ENCODE assay signal across 19 cellular contexts in genomic region chr1:20448626-20449215, GRCh38. TPM values are rescaled to one million over a fixed set of nuclear protein-coding genes. Genes with fewer than 3 reads are reported as not detected.
DNase-seq lines count a peak whose midpoint lies in the region; ATAC-seq and TF ChIP-seq lines count a peak whose summit lies in the region.
"Had no signal": no experiment of that assay in that cellular context is flagged by ENCODE, and none has a peak within 500 bp of the region (broad histone marks: within the 10 kb centered on the region; RNA-seq: fewer than 3 reads in every experiment).

No MANE protein-coding gene starts in this region.

- CTCF ChIA-PET in SK-N-SH (lab: Yijun Ruan, JAX) = interaction anchor here (1.1 to 3.0 kb wide), 4 partner anchors 18 to 45 kb away, joined by 3 to 16 read pairs (median 6); no protein-coding TSS in a partner anchor

- no peaks in the 10 kb centered on the region for H3K9me2 ChIP-seq in SK-N-SH
- H3K9me2 ChIP-seq in neural cell (ENCODE audit: insufficient read depth, low read length) = no peaks in the 10 kb centered on the region

- H3K4me3 Mint-ChIP-seq in endodermal cell = no peak overlapping the region
- H3K4me3 Mint-ChIP-seq in naive thymus-derived CD8-positive, alpha-beta T cell = no peak overlapping the region
- H3K4me3 Mint-ChIP-seq: activated T-helper 17 cell treated with anti-CD3 and anti-CD28 coated beads, Interleukin-2, amount 50 U/mL, for 72 hours; CD4-positive, CD25-positive, alpha-beta regulatory T cell; central memory CD8-positive, alpha-beta T cell; stimulated activated memory B cell treated with anti-CD40 and anti-IgM and Interleukin-4, amounts not matched to agents 10 μg/mL and 1 μg/mL and 100 μg/mL, for 72 hours; T-helper 2 cell treated with Interferon-gamma antibody and Interleukin-4, amounts not matched to agents 5 μg/mL and 100 μg/mL, for 36 hours; type B pancreatic cell had no signal

- ATAC-seq in SK-N-SH treated with all-trans-retinoic acid at 6 μM for 48 hours (no peak), left colon (no peak), HG03196 (IDR thresholded peaks at IDR 0.05; ENCODE audit: unreplicated experiment) (no peak)
- ATAC-seq in naive thymus-derived CD8-positive, alpha-beta T cell = no peak
- ATAC-seq: activated T-helper 17 cell treated with anti-CD3 and anti-CD28 coated beads, Interleukin-2, amount 50 U/mL, for 72 hours; stimulated activated memory B cell treated with anti-CD40 and anti-IgM and Interleukin-4, amounts not matched to agents 10 μg/mL and 1 μg/mL and 100 μg/mL, for 72 hours had no signal

- H3K4me2 ChIP-seq in SK-N-SH (no peak overlapping the region), neural cell (ENCODE audit: low read length) (no peak overlapping the region)

- no peaks in the 10 kb centered on the region for H4K20me1 ChIP-seq in SK-N-SH (ENCODE audit: insufficient read depth)
- no peaks in the 10 kb centered on the region for H4K20me1 ChIP-seq in neural cell (ENCODE audit: insufficient read depth)

- TF ChIP-seq CTCF in SK-N-SH (IDR thresholded peaks at IDR 0.05) (no peak), endodermal cell (conservative IDR thresholded peaks at IDR 0.05) (no peak), neural cell (IDR thresholded peaks at IDR 0.05; ENCODE audit: poor library complexity, severe bottlenecking) (no peak)

- H3F3A ChIP-seq in SK-N-SH (replicated peaks; ENCODE audit: insufficient read depth) = no peaks in the 10 kb centered on the region
- H3F3A ChIP-seq in neural cell (ENCODE audit: insufficient read depth, low read length, poor library complexity, severe bottlenecking) = no peaks in the 10 kb centered on the region

- H3K36me3 ChIP-seq in SK-N-SH (replicated peaks in 1 of 2; ENCODE audit: control insufficient read depth in 1 of 2, insufficient read depth in 2 of 2, low read length in 1 of 2) = no peaks in the 10 kb centered on the region
- H3K36me3 ChIP-seq in endodermal cell (ENCODE audit: control insufficient read depth, insufficient read depth, low read length) = no peaks in the 10 kb centered on the region
- H3K36me3 ChIP-seq in neural cell (ENCODE audit: insufficient read depth, low read length) = no peaks in the 10 kb centered on the region

- POLR2A ChIA-PET in SK-N-SH (lab: Yijun Ruan, JAX) = no interaction called here
- POLR2A ChIA-PET in naive thymus-derived CD8-positive, alpha-beta T cell (lab: Charles Lee) = no interaction called here

- TF ChIP-seq EP300 in SK-N-SH (IDR thresholded peaks at IDR 0.05; ENCODE audit: borderline replicate concordance in 1 of 2, low read depth in 1 of 2, low read length in 1 of 2) (no peak), neural cell (conservative IDR thresholded peaks at IDR 0.05; ENCODE audit: poor library complexity, severe bottlenecking) (peak; percentile 21)

- no peaks in the 10 kb centered on the region; a peak in 1 of 4 replicates for H3K4me1 ChIP-seq in SK-N-SH (ENCODE audit: control insufficient read depth in 1 of 2, insufficient read depth in 2 of 2, low read depth in 1 of 2, low read length in 1 of 2)
- H3K4me1 ChIP-seq in endodermal cell (ENCODE audit: control insufficient read depth, insufficient read depth, low read length) = peaks cover 7% of the 10 kb centered on the region

- 55% methylated on average over 10 of the region's 10 CpGs for WGBS in SK-N-SH (ENCODE audit: low lambda C conversion rate)
- WGBS in endodermal cell (ENCODE audit: insufficient coverage in 1 of 2, insufficient read length in 1 of 2), 2 experiments = 33 to 57% methylated on average over 2 to 10 of the region's 10 CpGs

- peaks cover 25% of the 10 kb centered on the region for H3K27me3 Mint-ChIP-seq in endodermal cell (ENCODE audit: insufficient read depth)
- H3K27me3 Mint-ChIP-seq in naive thymus-derived CD8-positive, alpha-beta T cell = peaks cover 21 to 51% (median 27%) of the 10 kb centered on the region in 5 donors
- H3K27me3 Mint-ChIP-seq: CD4-positive, CD25-positive, alpha-beta regulatory T cell had no signal

- intact Hi-C loops in left colon (cut with DNase I, micrococcal nuclease) = no loop called here

- no peaks in the 10 kb centered on the region for H3K36me3 Mint-ChIP-seq in endodermal cell (ENCODE audit: low read depth)
- no peaks in the 10 kb centered on the region for H3K36me3 Mint-ChIP-seq in naive thymus-derived CD8-positive, alpha-beta T cell
- H3K36me3 Mint-ChIP-seq: CD4-positive, CD25-positive, alpha-beta regulatory T cell; stimulated activated memory B cell treated with anti-CD40 and anti-IgM and Interleukin-4, amounts not matched to agents 10 μg/mL and 1 μg/mL and 100 μg/mL, for 72 hours; type B pancreatic cell had no signal

- peaks cover 17% of the 10 kb centered on the region for H3K4me1 Mint-ChIP-seq in endodermal cell
- H3K4me1 Mint-ChIP-seq in naive thymus-derived CD8-positive, alpha-beta T cell = no peaks in the 10 kb centered on the region
- H3K4me1 Mint-ChIP-seq: CD4-positive, CD25-positive, alpha-beta regulatory T cell; central memory CD8-positive, alpha-beta T cell had no signal

- H3K9ac ChIP-seq in SK-N-SH = no peak overlapping the region
- no peak overlapping the region for H3K9ac ChIP-seq in endodermal cell (ENCODE audit: extremely low read depth, low read length, poor library complexity, severe bottlenecking)
- H3K9ac ChIP-seq in neural cell (ENCODE audit: low read length) = peak overlapping the region; percentile 40

- H3K27ac ChIP-seq in SK-N-SH (ENCODE audit: low read depth in 2 of 2, low read length in 1 of 2) (no peak overlapping the region), endodermal cell (ENCODE audit: low read depth, low read length) (peak overlapping the region; percentile 36), neural cell (ENCODE audit: low read length) (no peak overlapping the region)

- H3K9me3 ChIP-seq in SK-N-SH = no peaks in the 10 kb centered on the region
- no peaks in the 10 kb centered on the region for H3K9me3 ChIP-seq in endodermal cell (ENCODE audit: control insufficient read depth, low read length)
- H3K9me3 ChIP-seq in neural cell (ENCODE audit: low read length) = no peaks in the 10 kb centered on the region

- no peak overlapping the region for H3K27ac Mint-ChIP-seq in endodermal cell
- H3K27ac Mint-ChIP-seq in naive thymus-derived CD8-positive, alpha-beta T cell = no peak overlapping the region
- H3K27ac Mint-ChIP-seq: activated T-helper 17 cell treated with anti-CD3 and anti-CD28 coated beads, Interleukin-2, amount 50 U/mL, for 72 hours; CD4-positive, CD25-positive, alpha-beta regulatory T cell; stimulated activated memory B cell treated with anti-CD40 and anti-IgM and Interleukin-4, amounts not matched to agents 10 μg/mL and 1 μg/mL and 100 μg/mL, for 72 hours; T-helper 2 cell treated with Interferon-gamma antibody and Interleukin-4, amounts not matched to agents 5 μg/mL and 100 μg/mL, for 36 hours; type B pancreatic cell had no signal

- H3K4me3 ChIP-seq in SK-N-SH (ENCODE audit: low read depth in 2 of 2, low read length in 1 of 2) (no peak overlapping the region), endodermal cell (ENCODE audit: low read length) (no peak overlapping the region), neural cell (ENCODE audit: low read length) (peak overlapping the region; percentile 14)

- no peaks in the 10 kb centered on the region for H3K79me2 ChIP-seq in SK-N-SH (ENCODE audit: insufficient read depth)
- no peaks in the 10 kb centered on the region for H3K79me2 ChIP-seq in neural cell (replicated peaks; ENCODE audit: insufficient read depth, low read length)

- peak; percentile 58 for DNase-seq in SK-N-SH
- no peak for DNase-seq in endodermal cell
- DNase-seq in left colon = no peak
- no peak for DNase-seq in activated naive CD4-positive, alpha-beta T cell treated with Interleukin-2 at 50 U/mL for 16 hours
- DNase-seq in naive thymus-derived CD8-positive, alpha-beta T cell = no peak
- DNase-seq: activated CD4-positive, CD25-positive, alpha-beta regulatory T cell treated with anti-CD3 and anti-CD28 coated beads, Interleukin-2, amount 50 U/mL, for 72 hours; CD4-positive, CD25-positive, alpha-beta regulatory T cell; DMS79 treated with DMSO at 0.1 percent for 48 hours; HCEC 1CT; NCI-H446; OCI-M1 had no signal

- H2AFZ ChIP-seq in SK-N-SH (ENCODE audit: low read depth) = no peak overlapping the region
- peak overlapping the region; percentile 35 for H2AFZ ChIP-seq in neural cell (ENCODE audit: low read depth, low read length)

- no peaks in the 10 kb centered on the region for H3K9me3 Mint-ChIP-seq in endodermal cell
- H3K9me3 Mint-ChIP-seq in naive thymus-derived CD8-positive, alpha-beta T cell = no peaks in the 10 kb centered on the region
- H3K9me3 Mint-ChIP-seq: activated T-helper 17 cell treated with anti-CD3 and anti-CD28 coated beads, Interleukin-2, amount 50 U/mL, for 72 hours; central memory CD8-positive, alpha-beta T cell; stimulated activated memory B cell treated with anti-CD40 and anti-IgM and Interleukin-4, amounts not matched to agents 10 μg/mL and 1 μg/mL and 100 μg/mL, for 72 hours; T-helper 2 cell treated with Interferon-gamma antibody and Interleukin-4, amounts not matched to agents 5 μg/mL and 100 μg/mL, for 36 hours; type B pancreatic cell had no signal

- TF ChIP-seq RAD21 in SK-N-SH (IDR thresholded peaks at IDR 0.05; ENCODE audit: low read length) = no peak
- no peak for TF ChIP-seq RAD21 in neural cell (conservative IDR thresholded peaks at IDR 0.05)

- H3K27me3 ChIP-seq in SK-N-SH (ENCODE audit: insufficient read depth) = no peaks in the 10 kb centered on the region
- peaks cover 2% of the 10 kb centered on the region for H3K27me3 ChIP-seq in endodermal cell (ENCODE audit: control insufficient read depth, insufficient read depth, low read length, poor library complexity, severe bottlenecking)
- H3K27me3 ChIP-seq in neural cell (ENCODE audit: insufficient read depth, low read depth, low read length) = no peaks in the 10 kb centered on the region

RNA-seq across cellular contexts. Expression of gene CAMK2N1, which starts 37.3 kb away (rescaled TPM):
- polyA plus RNA-seq in SK-N-SH (2012; rRNA removed) (2.8 and 5.3 TPM in 2 replicates), neural cell (54.2 and 67.1 TPM in 2 replicates)
- 8.4 and 9.9 TPM in 2 replicates for polyA plus RNA-seq in SK-N-SH (2012; cell fraction: cytosol; rRNA removed)
- polyA plus RNA-seq in SK-N-SH (2012; cell fraction: nucleus; rRNA removed) = 1.3 and 1.6 TPM in 2 replicates
- total RNA-seq in endodermal cell (10 to 100 TPM; 10.2 to 16.2 TPM), left colon (100 to 1,000 TPM; 194 to 242 TPM)
- 29.4 TPM for polyA plus RNA-seq in endodermal cell (2013, experiment 1 of 2)
- 26.4 TPM for polyA plus RNA-seq in endodermal cell (2013, experiment 2 of 2)
- 41.1 and 41.9 TPM in 2 replicates for polyA minus RNA-seq in neural cell
- total RNA-seq in naive thymus-derived CD8-positive, alpha-beta T cell = 1 to 10 TPM; 5.0 to 5.6 TPM
- polyA plus RNA-seq in naive thymus-derived CD8-positive, alpha-beta T cell = under 1 TPM; 0.23 to 0.34 (median 0.25) TPM

RNA-seq across cellular contexts. Expression of gene MUL1, which starts 59.2 kb away (rescaled TPM):
- polyA plus RNA-seq in SK-N-SH (2012; rRNA removed) (22.8 and 26.4 TPM in 2 replicates), neural cell (13.5 TPM in 2 replicates)
- 13.8 and 20.8 TPM in 2 replicates for polyA plus RNA-seq in SK-N-SH (2012; cell fraction: cytosol; rRNA removed)
- polyA plus RNA-seq in SK-N-SH (2012; cell fraction: nucleus; rRNA removed) = 12.8 and 16.0 TPM in 2 replicates
- total RNA-seq in endodermal cell (10 to 100 TPM; 15.6 to 19.8 TPM), left colon (10 to 100 TPM; 37.9 to 43.3 TPM)
- polyA plus RNA-seq in endodermal cell (2013, experiment 1 of 2) = 20.6 TPM
- 17.8 TPM for polyA plus RNA-seq in endodermal cell (2013, experiment 2 of 2)
- 26.8 and 27.4 TPM in 2 replicates for polyA minus RNA-seq in neural cell
- 10 to 100 TPM; 17.4 to 19.6 TPM for total RNA-seq in naive thymus-derived CD8-positive, alpha-beta T cell
- 10 to 100 TPM; 23.4 to 36.2 (median 30.3) TPM for polyA plus RNA-seq in naive thymus-derived CD8-positive, alpha-beta T cell

Comparison
In these comparisons a context has a peak if more than half of its experiments do, and no peak if none do; other contexts are left out.
1. RNA of gene CAMK2N1, which starts 37.3 kb away (total RNA-seq): 194 to 242 TPM in left colon; 10.2 to 16.2 TPM in endodermal cell and 5.0 to 5.6 TPM in naive thymus-derived CD8-positive, alpha-beta T cell; every median in the first group is over 10 times any median in the second.